Comparison of ENCODE assay signal across 8 cellular contexts in genomic region chr1:37692834-37693175, GRCh38. TPM values are rescaled to one million over a fixed set of nuclear protein-coding genes. Genes with fewer than 3 reads are reported as not detected.
DNase-seq lines count a peak whose midpoint lies in the region; ATAC-seq and TF ChIP-seq lines count a peak whose summit lies in the region.

No MANE protein-coding gene starts in this region.

- no peaks in the 10 kb centered on the region for H3K9me3 ChIP-seq in cardiac muscle cell (ENCODE audit: low read depth)
- no peaks in the 10 kb centered on the region for H3K9me3 ChIP-seq in upper lobe of left lung

- TF ChIP-seq POLR2A in lower leg skin (IDR thresholded peaks at IDR 0.05), result no peak
- TF ChIP-seq POLR2A in upper lobe of left lung (IDR thresholded peaks at IDR 0.05), result no peak

- peaks cover 6% of the 10 kb centered on the region for H3K36me3 ChIP-seq in cardiac muscle cell
- peaks cover 0 to 4% (median 1%) of the 10 kb centered on the region in 4 donors for H3K36me3 ChIP-seq in upper lobe of left lung

- WGBS in lower leg skin, 2 donors, result 2% methylated on average over 14 to 16 of the region's 16 CpGs
- WGBS in upper lobe of left lung, 2 donors, result 0% methylated on average over 2 to 16 of the region's 16 CpGs

- peaks cover 45% of the 10 kb centered on the region for H3K36me3 Mint-ChIP-seq in activated naive CD8-positive, alpha-beta T cell treated with anti-CD3 and anti-CD28 coated beads, Interleukin-2, amount 50 U/mL, for 24 hours (ENCODE audit: low read depth)

- ATAC-seq in activated naive CD8-positive, alpha-beta T cell treated with anti-CD3 and anti-CD28 coated beads, Interleukin-2, amount 50 U/mL, for 24 hours, result no peak
- ATAC-seq in upper lobe of left lung (ENCODE audit: low FRiP score in 2 of 2), result no peak
- ATAC-seq in GM18907 (IDR thresholded peaks at IDR 0.05; ENCODE audit: unreplicated experiment), result no peak

- TF ChIP-seq CTCF in cardiac muscle cell (IDR thresholded peaks at IDR 0.05; ENCODE audit: low read depth, low read length), result no peak
- no peak for TF ChIP-seq CTCF in lower leg skin (IDR thresholded peaks at IDR 0.05)
- TF ChIP-seq CTCF in upper lobe of left lung (IDR thresholded peaks at IDR 0.05), result no peak

- H3K27me3 Mint-ChIP-seq in activated naive CD8-positive, alpha-beta T cell treated with anti-CD3 and anti-CD28 coated beads, Interleukin-2, amount 50 U/mL, for 24 hours, result peaks cover 2% of the 10 kb centered on the region

- peak overlapping the region; percentile 80 for H3K27ac Mint-ChIP-seq in activated naive CD8-positive, alpha-beta T cell treated with anti-CD3 and anti-CD28 coated beads, Interleukin-2, amount 50 U/mL, for 24 hours

- peaks cover 36% of the 10 kb centered on the region for H3K4me1 Mint-ChIP-seq in activated naive CD8-positive, alpha-beta T cell treated with anti-CD3 and anti-CD28 coated beads, Interleukin-2, amount 50 U/mL, for 24 hours

- H3K4me1 ChIP-seq in cardiac muscle cell (ENCODE audit: low read depth) (peaks cover 14% of the 10 kb centered on the region), upper lobe of left lung (peaks cover 27 to 40% (median 32%) of the 10 kb centered on the region in 4 donors)

- intact Hi-C loops in cardiac septum (cut with DNase I) (loop anchor here (5.0 kb wide), 3 partner anchors 114 to 254 kb away; partner anchors contain the start of genes C1orf122, INPP5B, YRDC and ZC3H12A), lower leg skin (cut with DNase I; ENCODE audit: low total_unique reads) (loop anchor here (5.0 kb wide), 1 partner anchor 169 kb away; no protein-coding TSS in a partner anchor)

- no peaks in the 10 kb centered on the region for H3K27me3 ChIP-seq in cardiac muscle cell
- H3K27me3 ChIP-seq in upper lobe of left lung, result no peaks in the 10 kb centered on the region

- no peak for DNase-seq in cardiac muscle cell (ENCODE audit: low read depth in 1 of 2, low spot score in 1 of 2)
- no peak for DNase-seq in cardiac septum (ENCODE audit: low spot score)
- DNase-seq in activated naive CD8-positive, alpha-beta T cell treated with anti-CD3 and anti-CD28 coated beads, Interleukin-2, amount 50 U/mL, for 24 hours, result no peak
- peak in 1 of 2 donors; percentile 25 for DNase-seq in lower leg skin (ENCODE audit: low spot score in 2 of 2)
- no peak for DNase-seq in upper lobe of left lung
- no peak for DNase-seq in A172 (ENCODE audit: low spot score)
- DNase-seq in GF-D8 (lab: John Stamatoyannopoulos, UW), result no peak

- H3K4me3 Mint-ChIP-seq in activated naive CD8-positive, alpha-beta T cell treated with anti-CD3 and anti-CD28 coated beads, Interleukin-2, amount 50 U/mL, for 24 hours, result peak overlapping the region; percentile 94

- TF ChIP-seq EP300 in upper lobe of left lung (IDR thresholded peaks at IDR 0.05), result no peak

- peak overlapping the region; percentile 83 for H3K27ac ChIP-seq in cardiac muscle cell
- peak overlapping the region in 2 of 4 donors; percentile 86 to 94 for H3K27ac ChIP-seq in upper lobe of left lung

- peak overlapping the region; percentile 83 for H3K4me3 ChIP-seq in cardiac muscle cell
- peak overlapping the region; percentile 73 for H3K4me3 ChIP-seq in lower leg skin (ENCODE audit: low read depth, poor library complexity, severe bottlenecking)
- H3K4me3 ChIP-seq in upper lobe of left lung, result peak overlapping the region; percentile 67 to 88 (median 83)

- no peaks in the 10 kb centered on the region for H3K9me3 Mint-ChIP-seq in activated naive CD8-positive, alpha-beta T cell treated with anti-CD3 and anti-CD28 coated beads, Interleukin-2, amount 50 U/mL, for 24 hours

RNA-seq across cellular contexts. Expression of gene CDCA8, which starts 0.5 kb away (rescaled TPM):
- total RNA-seq in cardiac muscle cell (4.4 and 30.8 TPM in 2 replicates), cardiac septum (0.27 TPM), lower leg skin (1 to 10 TPM; 1.0 to 3.2 (median 1.8) TPM), upper lobe of left lung (1 to 10 TPM in 4 of 6 donors, under 1 TPM in 1, not detected in 1; 0.89 to 2.0 (median 1.5) TPM)
- polyA plus RNA-seq in cardiac muscle cell, result 7.0 and 41.8 TPM in 2 replicates
- total RNA-seq in A172 (2014; rRNA removed; shearing (Covaris generic)), result 16.0 and 22.5 TPM in 2 replicates

RNA-seq across cellular contexts. Expression of gene RSPO1, which starts 58.1 kb away (rescaled TPM):
- 0.71 and 1.1 TPM in 2 replicates for total RNA-seq in cardiac muscle cell
- 0.11 and 1.0 TPM in 2 replicates for polyA plus RNA-seq in cardiac muscle cell
- total RNA-seq in cardiac septum, result not detected
- total RNA-seq in lower leg skin, result 1 to 10 TPM; 1.1 to 9.4 (median 6.2) TPM
- 1 to 10 TPM in 5 of 6 donors, under 1 TPM in 1; 0.98 to 5.4 (median 3.5) TPM for total RNA-seq in upper lobe of left lung
- total RNA-seq in A172 (2014; rRNA removed; shearing (Covaris generic)), result 0.22 TPM in 1 of 2 replicates, not detected in the other
